ENCODE assay signal across 8 cellular contexts in genomic region chr5:446864-447263, GRCh38. TPM values are rescaled to one million over a fixed set of nuclear protein-coding genes. Genes with fewer than 3 reads are reported as not detected.
A peak's percentile ranks its signal among the peaks of the same experiment; 100 is the strongest.
DNase-seq lines count a peak whose midpoint lies in the region; ATAC-seq and TF ChIP-seq lines count a peak whose summit lies in the region.

No MANE protein-coding gene starts in this region.

- peak; percentile 35; the same call in 1 of the 3 replicates for ATAC-seq in SK-N-SH treated with all-trans-retinoic acid at 6 μM for 48 hours
- no peak for ATAC-seq in HG02610 (IDR thresholded peaks at IDR 0.05; ENCODE audit: unreplicated experiment)

- H3K4me3 Mint-ChIP-seq in progenitor cell of endocrine pancreas (ENCODE audit: low read depth): peak overlapping the region; percentile 26

- peaks cover 10% of the 10 kb centered on the region for H3K9me3 Mint-ChIP-seq in progenitor cell of endocrine pancreas (ENCODE audit: low read depth)

- H3K27ac Mint-ChIP-seq in progenitor cell of endocrine pancreas: no peak overlapping the region

- H3K4me1 Mint-ChIP-seq in progenitor cell of endocrine pancreas (ENCODE audit: low read depth): peaks cover 10% of the 10 kb centered on the region

- H4K20me1 ChIP-seq in fibroblast of lung (ENCODE audit: control insufficient read depth, extremely low read depth, insufficient read depth, low read length): no peaks in the 10 kb centered on the region

- H3K4me1 ChIP-seq in fibroblast of lung (ENCODE audit: control insufficient read depth, extremely low read depth, insufficient read depth, low read length): peaks cover 7% of the 10 kb centered on the region

- peak; percentile 85 for DNase-seq in SIG-M5 treated with dmso at 0.1 percent for 504 hours (lab: John Stamatoyannopoulos, UW; ENCODE audit: unreplicated experiment)
- DNase-seq in SIG-M5 (lab: John Stamatoyannopoulos, UW): no peak
- DNase-seq in fibroblast of lung (ENCODE audit: low read depth in 2 of 2): peak; percentile 34 to 61
- no peak for DNase-seq in progenitor cell of endocrine pancreas (ENCODE audit: low spot score, unreplicated experiment)
- no peak for DNase-seq in T-helper 9 cell

- H3K27ac ChIP-seq in fibroblast of lung (ENCODE audit: insufficient read depth, low read length): no peak overlapping the region

- peaks cover 31% of the 10 kb centered on the region for H3K79me2 ChIP-seq in fibroblast of lung (ENCODE audit: control insufficient read depth, insufficient read depth, low read length)

- peaks cover 34% of the 10 kb centered on the region for H3K36me3 Mint-ChIP-seq in progenitor cell of endocrine pancreas (ENCODE audit: insufficient read depth)

- no peak overlapping the region for H3K9ac ChIP-seq in fibroblast of lung (ENCODE audit: insufficient read depth, low read length)

- no peak overlapping the region for H2AFZ ChIP-seq in fibroblast of lung (ENCODE audit: low read length)

- H3K36me3 ChIP-seq in fibroblast of lung (ENCODE audit: control insufficient read depth, insufficient read depth, low read length): peaks cover 27% of the 10 kb centered on the region

- peak; percentile 78 for TF ChIP-seq CTCF in LNCAP (IDR thresholded peaks at IDR 0.05)
- TF ChIP-seq CTCF in fibroblast of lung (conservative IDR thresholded peaks at IDR 0.05 in 1 of 2, IDR thresholded peaks at IDR 0.05 in 1 of 2; ENCODE audit: low read depth in 1 of 2, low read length in 2 of 2): peak; percentile 43 to 65
- peak; percentile 67 for TF ChIP-seq CTCF in progenitor cell of endocrine pancreas (IDR thresholded peaks at IDR 0.05; ENCODE audit: unreplicated experiment)

- no peaks in the 10 kb centered on the region for H3K27me3 Mint-ChIP-seq in progenitor cell of endocrine pancreas

- H3K9me3 ChIP-seq in fibroblast of lung (ENCODE audit: control insufficient read depth, insufficient read depth, low read depth, low read length): no peaks in the 10 kb centered on the region

- no peak overlapping the region for H3K4me3 ChIP-seq in fibroblast of lung (replicated peaks in 1 of 4; ENCODE audit: control extremely low read depth in 1 of 4, insufficient read depth in 1 of 4, low read depth in 3 of 4, low read length in 4 of 4)

- H3K4me2 ChIP-seq in fibroblast of lung (ENCODE audit: extremely low read depth, insufficient read depth, low read length): no peak overlapping the region

- no peaks in the 10 kb centered on the region for H3K27me3 ChIP-seq in fibroblast of lung (ENCODE audit: control insufficient read depth, insufficient read depth, low read length)

TF ChIP-seq in SK-N-SH treated with all-trans-retinoic acid at 6 μM for 48 hours, 23 proteins besides CTCF, POLR2A, EP300 and RAD21:
- TF ChIP-seq CSDC2 (CRISPR knock-in tag; IDR thresholded peaks at IDR 0.05) (no peak), ZNF565 (CRISPR knock-in tag; conservative IDR thresholded peaks at IDR 0.05; ENCODE audit: low read depth) (no peak), ESRRG (CRISPR knock-in tag; IDR thresholded peaks at IDR 0.05) (no peak), ZFP30 (CRISPR knock-in tag; IDR thresholded peaks at IDR 0.05) (no peak), BACH2 (CRISPR knock-in tag; IDR thresholded peaks at IDR 0.05; ENCODE audit: borderline replicate concordance) (no peak), OSR1 (CRISPR knock-in tag; IDR thresholded peaks at IDR 0.05) (no peak), ISL1 (CRISPR knock-in tag; IDR thresholded peaks at IDR 0.05) (no peak), ZNF70 (CRISPR knock-in tag; IDR thresholded peaks at IDR 0.05) (no peak), PPARA (CRISPR knock-in tag; IDR thresholded peaks at IDR 0.05; ENCODE audit: borderline replicate concordance) (no peak), TSHZ2 (CRISPR knock-in tag; IDR thresholded peaks at IDR 0.05) (no peak), ZFP3 (CRISPR knock-in tag; IDR thresholded peaks at IDR 0.05) (no peak), ARNTL (CRISPR knock-in tag; IDR thresholded peaks at IDR 0.05; ENCODE audit: borderline replicate concordance, low read depth) (no peak), ZNF8 (CRISPR knock-in tag; IDR thresholded peaks at IDR 0.05) (no peak)
- TF ChIP-seq, protein P1, sequence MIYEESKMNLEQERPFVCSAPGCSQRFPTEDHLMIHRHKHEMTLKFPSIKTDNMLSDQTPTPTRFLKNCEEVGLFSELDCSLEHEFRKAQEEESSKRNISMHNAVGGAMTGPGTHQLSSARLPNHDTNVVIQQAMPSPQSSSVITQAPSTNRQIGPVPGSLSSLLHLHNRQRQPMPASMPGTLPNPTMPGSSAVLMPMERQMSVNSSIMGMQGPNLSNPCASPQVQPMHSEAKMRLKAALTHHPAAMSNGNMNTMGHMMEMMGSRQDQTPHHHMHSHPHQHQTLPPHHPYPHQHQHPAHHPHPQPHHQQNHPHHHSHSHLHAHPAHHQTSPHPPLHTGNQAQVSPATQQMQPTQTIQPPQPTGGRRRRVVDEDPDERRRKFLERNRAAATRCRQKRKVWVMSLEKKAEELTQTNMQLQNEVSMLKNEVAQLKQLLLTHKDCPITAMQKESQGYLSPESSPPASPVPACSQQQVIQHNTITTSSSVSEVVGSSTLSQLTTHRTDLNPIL (CRISPR knock-in tag; IDR thresholded peaks at IDR 0.05; ENCODE audit: low read depth): no peak
- TF ChIP-seq, protein P2, sequence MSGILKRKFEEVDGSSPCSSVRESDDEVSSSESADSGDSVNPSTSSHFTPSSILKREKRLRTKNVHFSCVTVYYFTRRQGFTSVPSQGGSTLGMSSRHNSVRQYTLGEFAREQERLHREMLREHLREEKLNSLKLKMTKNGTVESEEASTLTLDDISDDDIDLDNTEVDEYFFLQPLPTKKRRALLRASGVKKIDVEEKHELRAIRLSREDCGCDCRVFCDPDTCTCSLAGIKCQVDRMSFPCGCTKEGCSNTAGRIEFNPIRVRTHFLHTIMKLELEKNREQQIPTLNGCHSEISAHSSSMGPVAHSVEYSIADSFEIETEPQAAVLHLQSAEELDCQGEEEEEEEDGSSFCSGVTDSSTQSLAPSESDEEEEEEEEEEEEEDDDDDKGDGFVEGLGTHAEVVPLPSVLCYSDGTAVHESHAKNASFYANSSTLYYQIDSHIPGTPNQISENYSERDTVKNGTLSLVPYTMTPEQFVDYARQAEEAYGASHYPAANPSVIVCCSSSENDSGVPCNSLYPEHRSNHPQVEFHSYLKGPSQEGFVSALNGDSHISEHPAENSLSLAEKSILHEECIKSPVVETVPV (CRISPR knock-in tag; IDR thresholded peaks at IDR 0.05): no peak

RNA-seq across cellular contexts. Expression of gene EXOC3, which starts 3.9 kb away (rescaled TPM):
- total RNA-seq in fibroblast of lung: 34.5 and 36.5 TPM in 2 replicates
- polyA plus RNA-seq in fibroblast of lung: 19.9 and 24.3 TPM in 2 replicates
- polyA plus RNA-seq in fibroblast of lung (2012): 36.3 and 49.1 TPM in 2 replicates
- polyA minus RNA-seq in fibroblast of lung (ENCODE audit: low replicate concordance): 38.8 and 41.0 TPM in 2 replicates
- total RNA-seq in progenitor cell of endocrine pancreas: 66.5 and 67.3 TPM in 2 replicates

Comparison
In these comparisons a context has a peak if more than half of its experiments do, and no peak if none do; other contexts are left out.
1. DNase-seq: peak in SIG-M5 treated with dmso at 0.1 percent for 504 hours (single experiment) and fibroblast of lung (2 of 2); none in SIG-M5 (single experiment), progenitor cell of endocrine pancreas (single experiment) and T-helper 9 cell (single experiment).
2. Peak in every context shown above with its lines, with median percentiles within 50 percentile points of each other: CTCF ChIP-seq.